Comparison of ENCODE assay signal across 24 cellular contexts in genomic region chr20:23585808-23586734, GRCh38. TPM values are rescaled to one million over a fixed set of nuclear protein-coding genes. Genes with fewer than 3 reads are reported as not detected.
DNase-seq lines count a peak whose midpoint lies in the region; ATAC-seq and TF ChIP-seq lines count a peak whose summit lies in the region.
"Had no signal": no experiment of that assay in that cellular context is flagged by ENCODE, and none has a peak within 500 bp of the region (broad histone marks: within the 10 kb centered on the region; RNA-seq: fewer than 3 reads in every experiment).

No MANE protein-coding gene starts in this region.

- H3K9me3 ChIP-seq in hepatocyte (ENCODE audit: low read depth): no peaks in the 10 kb centered on the region
- H3K9me3 ChIP-seq: BE2C, Caco-2 had no signal

- ATAC-seq in activated CD8-positive, alpha-beta memory T cell treated with anti-CD3 and anti-CD28 coated beads, Interleukin-2, amount 10 ng/mL, durations not matched to agents 7 days and 5 days: no peak
- peak; percentile 16 for ATAC-seq in stimulated activated effector memory CD8-positive, alpha-beta T cell treated with anti-CD3 and anti-CD28 coated beads, Interleukin-12 subunit alpha, Interleukin-12 subunit beta, amount 100 ng/mL, for 72 hours
- ATAC-seq in SK-N-SH treated with all-trans-retinoic acid at 6 μM for 48 hours: no peak

- no peaks in the 10 kb centered on the region for H3K9me3 Mint-ChIP-seq in activated CD8-positive, alpha-beta memory T cell treated with anti-CD3 and anti-CD28 coated beads, Interleukin-2, amount 10 ng/mL, durations not matched to agents 7 days and 5 days (ENCODE audit: low read depth)
- peaks cover 1% of the 10 kb centered on the region for H3K9me3 Mint-ChIP-seq in stimulated activated effector memory CD8-positive, alpha-beta T cell treated with anti-CD3 and anti-CD28 coated beads, Interleukin-12 subunit alpha, Interleukin-12 subunit beta, amount 100 ng/mL, for 72 hours
- H3K9me3 Mint-ChIP-seq: CD4-positive, alpha-beta T cell had no signal

- H3K79me2 ChIP-seq in hepatocyte: no peaks in the 10 kb centered on the region

- H3K4me2 ChIP-seq in hepatocyte: no peak overlapping the region

- TF ChIP-seq CTCF in RWPE1 (conservative IDR thresholded peaks at IDR 0.05; ENCODE audit: low read depth) (no peak), hepatocyte (IDR thresholded peaks at IDR 0.05; ENCODE audit: poor library complexity) (no peak)

- WGBS in hepatocyte (ENCODE audit: low lambda C conversion rate, missing lambda C conversion rate): 78% methylated on average over 5 of the region's 5 CpGs

- peak; percentile 18 for DNase-seq in activated CD8-positive, alpha-beta memory T cell treated with anti-CD3 and anti-CD28 coated beads, Interleukin-2, amount 10 ng/mL, durations not matched to agents 7 days and 5 days
- DNase-seq in activated CD8-positive, alpha-beta memory T cell treated with anti-CD3 and anti-CD28 coated beads, Interleukin-2, amount 50 U/mL, for 48 hours: no peak
- DNase-seq in RWPE1 (ENCODE audit: low spot score): no peak
- peak; percentile 34 for DNase-seq in hepatocyte (ENCODE audit: low spot score)
- DNase-seq in stimulated activated effector memory CD8-positive, alpha-beta T cell treated with anti-CD3 and anti-CD28 coated beads, Interleukin-12 subunit alpha, Interleukin-12 subunit beta, amount 100 ng/mL, for 72 hours (ENCODE audit: low spot score in 2 of 2): no peak
- DNase-seq in NK-92 (lab: John Stamatoyannopoulos, UW; ENCODE audit: unreplicated experiment): no peak
- no peak for DNase-seq in globus pallidus (ENCODE audit: low spot score)
- DNase-seq: BE2C; Caco-2; CD4-positive, alpha-beta T cell; DMS153; GDM1; H9; Kasumi-1; MM.1S; NCI-H1092; NCI-H1436 treated with DMSO at 0.1 percent for 48 hours; NCI-H2029; NCI-H69; OCI-M1; SIG-M5 had no signal

- H3K27ac Mint-ChIP-seq in activated CD8-positive, alpha-beta memory T cell treated with anti-CD3 and anti-CD28 coated beads, Interleukin-2, amount 10 ng/mL, durations not matched to agents 7 days and 5 days: no peak overlapping the region
- no peak overlapping the region for H3K27ac Mint-ChIP-seq in stimulated activated effector memory CD8-positive, alpha-beta T cell treated with anti-CD3 and anti-CD28 coated beads, Interleukin-12 subunit alpha, Interleukin-12 subunit beta, amount 100 ng/mL, for 72 hours
- H3K27ac Mint-ChIP-seq: CD4-positive, alpha-beta T cell; H9 had no signal

- no peaks in the 10 kb centered on the region for H3K27me3 ChIP-seq in hepatocyte
- H3K27me3 ChIP-seq: BE2C had no signal

- H3K36me3 ChIP-seq in hepatocyte (replicated peaks; ENCODE audit: insufficient read depth, low read depth): no peaks in the 10 kb centered on the region
- H3K36me3 ChIP-seq: BE2C had no signal

- H3K9me2 ChIP-seq in hepatocyte (replicated peaks; ENCODE audit: insufficient read depth): no peaks in the 10 kb centered on the region

- H4K20me1 ChIP-seq in hepatocyte (ENCODE audit: insufficient read depth, poor library complexity, severe bottlenecking): no peaks in the 10 kb centered on the region

- H2AFZ ChIP-seq in hepatocyte: no peak overlapping the region

- peaks cover 11% of the 10 kb centered on the region for H3K27me3 Mint-ChIP-seq in activated CD8-positive, alpha-beta memory T cell treated with anti-CD3 and anti-CD28 coated beads, Interleukin-2, amount 10 ng/mL, durations not matched to agents 7 days and 5 days

- H3K4me1 Mint-ChIP-seq in activated CD8-positive, alpha-beta memory T cell treated with anti-CD3 and anti-CD28 coated beads, Interleukin-2, amount 10 ng/mL, durations not matched to agents 7 days and 5 days: no peaks in the 10 kb centered on the region
- no peaks in the 10 kb centered on the region for H3K4me1 Mint-ChIP-seq in stimulated activated effector memory CD8-positive, alpha-beta T cell treated with anti-CD3 and anti-CD28 coated beads, Interleukin-12 subunit alpha, Interleukin-12 subunit beta, amount 100 ng/mL, for 72 hours

- no peaks in the 10 kb centered on the region for H3K36me3 Mint-ChIP-seq in activated CD8-positive, alpha-beta memory T cell treated with anti-CD3 and anti-CD28 coated beads, Interleukin-2, amount 10 ng/mL, durations not matched to agents 7 days and 5 days
- H3K36me3 Mint-ChIP-seq in stimulated activated effector memory CD8-positive, alpha-beta T cell treated with anti-CD3 and anti-CD28 coated beads, Interleukin-12 subunit alpha, Interleukin-12 subunit beta, amount 100 ng/mL, for 72 hours: peaks cover 4% of the 10 kb centered on the region

- H3K4me3 Mint-ChIP-seq in activated CD8-positive, alpha-beta memory T cell treated with anti-CD3 and anti-CD28 coated beads, Interleukin-2, amount 10 ng/mL, durations not matched to agents 7 days and 5 days: no peak overlapping the region
- H3K4me3 Mint-ChIP-seq in stimulated activated effector memory CD8-positive, alpha-beta T cell treated with anti-CD3 and anti-CD28 coated beads, Interleukin-12 subunit alpha, Interleukin-12 subunit beta, amount 100 ng/mL, for 72 hours: no peak overlapping the region
- H3K4me3 Mint-ChIP-seq: CD4-positive, alpha-beta T cell; H9 had no signal

- H3K4me1 ChIP-seq in hepatocyte (ENCODE audit: insufficient read depth): peaks cover 13% of the 10 kb centered on the region
- H3K4me1 ChIP-seq: BE2C had no signal

- CTCF ChIA-PET in activated CD8-positive, alpha-beta memory T cell treated with anti-CD3 and anti-CD28 coated beads, Interleukin-2, amount 10 ng/mL, durations not matched to agents 7 days and 5 days (lab: Charles Lee): no interaction called here
- CTCF ChIA-PET in RWPE1 (lab: Yijun Ruan, JAX): interaction anchor here (0.6 to 1.5 kb wide), 3 partner anchors 19 to 80 kb away, joined by 3 to 5 read pairs (median 4); no protein-coding TSS in a partner anchor

- H3K27ac ChIP-seq in RWPE1 (peak overlapping the region; percentile 16; the same call in 1 of the 2 replicates), hepatocyte (peak overlapping the region; percentile 39)

- no peak overlapping the region for H3K4me3 ChIP-seq in hepatocyte

- POLR2A ChIA-PET in RWPE1 (lab: Yijun Ruan, JAX; ENCODE audit: low non-redundant PET): no interaction called here

TF ChIP-seq in SK-N-SH treated with all-trans-retinoic acid at 6 μM for 48 hours, 23 proteins besides CTCF, POLR2A, EP300 and RAD21:
- no peak for TF ChIP-seq ZNF8 (CRISPR knock-in tag; IDR thresholded peaks at IDR 0.05)
- TF ChIP-seq TOX (CRISPR knock-in tag; IDR thresholded peaks at IDR 0.05; ENCODE audit: borderline replicate concordance): no peak
- no peak for TF ChIP-seq CSRNP3 (CRISPR knock-in tag; IDR thresholded peaks at IDR 0.05)
- TF ChIP-seq, protein P1, sequence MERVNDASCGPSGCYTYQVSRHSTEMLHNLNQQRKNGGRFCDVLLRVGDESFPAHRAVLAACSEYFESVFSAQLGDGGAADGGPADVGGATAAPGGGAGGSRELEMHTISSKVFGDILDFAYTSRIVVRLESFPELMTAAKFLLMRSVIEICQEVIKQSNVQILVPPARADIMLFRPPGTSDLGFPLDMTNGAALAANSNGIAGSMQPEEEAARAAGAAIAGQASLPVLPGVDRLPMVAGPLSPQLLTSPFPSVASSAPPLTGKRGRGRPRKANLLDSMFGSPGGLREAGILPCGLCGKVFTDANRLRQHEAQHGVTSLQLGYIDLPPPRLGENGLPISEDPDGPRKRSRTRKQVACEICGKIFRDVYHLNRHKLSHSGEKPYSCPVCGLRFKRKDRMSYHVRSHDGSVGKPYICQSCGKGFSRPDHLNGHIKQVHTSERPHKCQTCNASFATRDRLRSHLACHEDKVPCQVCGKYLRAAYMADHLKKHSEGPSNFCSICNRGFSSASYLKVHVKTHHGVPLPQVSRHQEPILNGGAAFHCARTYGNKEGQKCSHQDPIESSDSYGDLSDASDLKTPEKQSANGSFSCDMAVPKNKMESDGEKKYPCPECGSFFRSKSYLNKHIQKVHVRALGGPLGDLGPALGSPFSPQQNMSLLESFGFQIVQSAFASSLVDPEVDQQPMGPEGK (CRISPR knock-in tag; IDR thresholded peaks at IDR 0.05; ENCODE audit: borderline replicate concordance): no peak
- no peak for TF ChIP-seq CSDC2 (CRISPR knock-in tag; IDR thresholded peaks at IDR 0.05)
- TF ChIP-seq ZNF565 (CRISPR knock-in tag; conservative IDR thresholded peaks at IDR 0.05; ENCODE audit: low read depth): no peak
- TF ChIP-seq ESRRG (CRISPR knock-in tag; IDR thresholded peaks at IDR 0.05): no peak
- no peak for TF ChIP-seq PPARA (CRISPR knock-in tag; IDR thresholded peaks at IDR 0.05; ENCODE audit: borderline replicate concordance)
- no peak for TF ChIP-seq OSR1 (CRISPR knock-in tag; IDR thresholded peaks at IDR 0.05)
- TF ChIP-seq ARNTL (CRISPR knock-in tag; IDR thresholded peaks at IDR 0.05; ENCODE audit: borderline replicate concordance, low read depth): no peak

RNA-seq across cellular contexts. Expression of gene CST9L, which starts 17.8 kb away (rescaled TPM):
- total RNA-seq in activated CD8-positive, alpha-beta memory T cell treated with anti-CD3 and anti-CD28 coated beads, Interleukin-2, amount 10 ng/mL, durations not matched to agents 7 days and 5 days: not detected
- total RNA-seq in hepatocyte: not detected in 2 replicates
- not detected in 2 replicates for polyA plus RNA-seq in hepatocyte
- total RNA-seq: A172; Caco-2; CD4-positive, alpha-beta T cell; Daoy; H9 had no signal

RNA-seq across cellular contexts. Expression of gene CST9, which starts 19.6 kb away (rescaled TPM):
- not detected for total RNA-seq in activated CD8-positive, alpha-beta memory T cell treated with anti-CD3 and anti-CD28 coated beads, Interleukin-2, amount 10 ng/mL, durations not matched to agents 7 days and 5 days
- total RNA-seq in hepatocyte: not detected in 2 replicates
- not detected in 2 replicates for polyA plus RNA-seq in hepatocyte
- total RNA-seq: A172; Caco-2; CD4-positive, alpha-beta T cell; Daoy; H9 had no signal

RNA-seq across cellular contexts. Expression of gene CST3, which starts 51.7 kb away (rescaled TPM):
- total RNA-seq in activated CD8-positive, alpha-beta memory T cell treated with anti-CD3 and anti-CD28 coated beads, Interleukin-2, amount 10 ng/mL, durations not matched to agents 7 days and 5 days: under 1 TPM; 0.47 to 0.61 TPM
- 881 and 921 TPM in 2 replicates for total RNA-seq in hepatocyte
- 2,777 and 2,850 TPM in 2 replicates for polyA plus RNA-seq in hepatocyte

Comparison
In these comparisons a context has a peak if more than half of its experiments do, and no peak if none do; other contexts are left out.
1. DNase-seq: peak in activated CD8-positive, alpha-beta memory T cell treated with anti-CD3 and anti-CD28 coated beads, Interleukin-2, amount 10 ng/mL, durations not matched to agents 7 days and 5 days (single experiment) and hepatocyte (single experiment); none in activated CD8-positive, alpha-beta memory T cell treated with anti-CD3 and anti-CD28 coated beads, Interleukin-2, amount 50 U/mL, for 48 hours (single experiment), RWPE1 (single experiment), stimulated activated effector memory CD8-positive, alpha-beta T cell treated with anti-CD3 and anti-CD28 coated beads, Interleukin-12 subunit alpha, Interleukin-12 subunit beta, amount 100 ng/mL, for 72 hours (0 of 2), NK-92 (single experiment) and globus pallidus (single experiment).
2. RNA of gene CST3, which starts 51.7 kb away (total RNA-seq): 881 to 921 TPM in hepatocyte; 0.47 to 0.61 TPM in activated CD8-positive, alpha-beta memory T cell treated with anti-CD3 and anti-CD28 coated beads, Interleukin-2, amount 10 ng/mL, durations not matched to agents 7 days and 5 days; every median in the first group is over 100 times any median in the second.